12 cellular contexts compared by ENCODE assay signal in the genomic region with DNA sequence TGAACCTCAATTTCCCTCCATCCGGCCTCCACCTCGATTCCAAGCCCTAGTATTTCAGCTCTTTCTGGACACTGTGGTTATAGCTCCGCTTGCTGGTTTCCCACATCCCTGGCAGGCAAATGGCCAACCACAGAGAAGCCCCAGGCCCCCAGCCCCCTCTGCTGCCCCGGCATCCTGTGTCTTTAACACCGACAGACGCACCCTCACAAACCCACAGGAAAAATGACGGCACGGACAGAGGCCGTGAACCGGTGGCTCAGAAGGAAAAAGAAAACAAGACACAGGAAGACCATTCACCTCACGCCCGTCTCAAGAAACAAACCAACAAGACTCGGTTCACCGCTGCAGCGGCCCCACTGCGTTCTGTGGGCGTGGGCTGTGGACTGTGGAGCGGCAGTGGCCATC. TPM values are rescaled to one million over a fixed set of nuclear protein-coding genes. Genes with fewer than 3 reads are reported as not detected.
DNase-seq lines count a peak whose midpoint lies in the region; ATAC-seq and TF ChIP-seq lines count a peak whose summit lies in the region.
"Had no signal": no experiment of that assay in that cellular context is flagged by ENCODE, and none has a peak within 500 bp of the region (broad histone marks: within the 10 kb centered on the region; RNA-seq: fewer than 3 reads in every experiment).

No MANE protein-coding gene starts in this region.

- DNase-seq in CD4-positive, alpha-beta T cell, result peak in 2 of 10 experiments; percentile 20 to 32
- DNase-seq in M059J (ENCODE audit: low read depth), result peak; percentile 57
- DNase-seq in astrocyte of the hippocampus (ENCODE audit: low read depth, low spot score), result peak; percentile 43
- DNase-seq in naive thymus-derived CD8-positive, alpha-beta T cell, result peak in 1 of 10 donors; percentile 54
- no peak for DNase-seq in GM10266 (ENCODE audit: extremely low spot score)
- DNase-seq in cortex of kidney (lab: John Stamatoyannopoulos, UW), result no peak
- DNase-seq in coronary artery (ENCODE audit: low spot score), result no peak
- DNase-seq in ascending aorta (ENCODE audit: low spot score in 2 of 2), result no peak
- DNase-seq: activated CD8-positive, alpha-beta memory T cell treated with anti-CD3 and anti-CD28 coated beads, Interleukin-2, amount 50 U/mL, for 48 hours; DMS 273 treated with DMSO at 0.1 percent for 48 hours had no signal

- peaks cover 10% of the 10 kb centered on the region for H3K27me3 Mint-ChIP-seq in CD4-positive, alpha-beta T cell
- H3K27me3 Mint-ChIP-seq in naive thymus-derived CD8-positive, alpha-beta T cell, result no peaks in the 10 kb centered on the region

- H3K27ac Mint-ChIP-seq in CD4-positive, alpha-beta T cell, result peak overlapping the region; percentile 87
- H3K27ac Mint-ChIP-seq in naive thymus-derived CD8-positive, alpha-beta T cell, result peak overlapping the region; percentile 81 to 98 (median 90)

- H3K4me3 Mint-ChIP-seq in CD4-positive, alpha-beta T cell, result peak overlapping the region; percentile 70
- H3K4me3 Mint-ChIP-seq in naive thymus-derived CD8-positive, alpha-beta T cell, result peak overlapping the region; percentile 59 to 88 (median 80)

- intact Hi-C loops in CD4-positive, alpha-beta T cell (cut with DNase I, micrococcal nuclease), result no loop called here
- intact Hi-C loops in ascending aorta (cut with DNase I), result loop anchor here (5.0 kb wide), 1 partner anchor 111 kb away; the partner anchor contains the start of gene TRAF2

- H3K4me1 Mint-ChIP-seq in CD4-positive, alpha-beta T cell (ENCODE audit: low read depth), result peaks cover 39% of the 10 kb centered on the region
- H3K4me1 Mint-ChIP-seq in naive thymus-derived CD8-positive, alpha-beta T cell, result peaks cover 17 to 51% (median 48%) of the 10 kb centered on the region in 4 donors

- POLR2A ChIA-PET in CD4-positive, alpha-beta T cell (lab: Charles Lee), result no interaction called here
- POLR2A ChIA-PET in naive thymus-derived CD8-positive, alpha-beta T cell (lab: Charles Lee), result interaction anchor here (0.6 to 9.3 kb wide), 5 partner anchors 21 to 355 kb away, joined by 3 to 113 read pairs (median 3); partner anchors contain the start of genes C8G and FBXW5

- H3K36me3 ChIP-seq in ascending aorta, result no peaks in the 10 kb centered on the region

- H3K4me3 ChIP-seq in coronary artery (no peak overlapping the region), ascending aorta (no peak overlapping the region)
- H3K4me3 ChIP-seq: hepatocyte, SK-N-MC had no signal

- CTCF ChIA-PET in CD4-positive, alpha-beta T cell (lab: Charles Lee), result no interaction called here

- peak; percentile 16 for ATAC-seq in CD4-positive, alpha-beta T cell (ENCODE audit: poor library complexity)
- no peak for ATAC-seq in naive thymus-derived CD8-positive, alpha-beta T cell

- no peaks in the 10 kb centered on the region for H3K9me3 Mint-ChIP-seq in CD4-positive, alpha-beta T cell
- H3K9me3 Mint-ChIP-seq in naive thymus-derived CD8-positive, alpha-beta T cell, result no peaks in the 10 kb centered on the region

- no peak for TF ChIP-seq CTCF in CD4-positive, alpha-beta T cell (IDR thresholded peaks at IDR 0.05)
- TF ChIP-seq CTCF in GM10266 (IDR thresholded peaks at IDR 0.05; ENCODE audit: control insufficient read depth, insufficient read depth, low read depth, missing control alignments) (no peak), coronary artery (IDR thresholded peaks at IDR 0.05) (no peak), ascending aorta (IDR thresholded peaks at IDR 0.05) (no peak)

- H3K27ac ChIP-seq in CD4-positive, alpha-beta T cell (ENCODE audit: low read depth, low read length), result no peak overlapping the region
- H3K27ac ChIP-seq in coronary artery, result no peak overlapping the region
- peak overlapping the region in 1 of 2 donors; percentile 5 for H3K27ac ChIP-seq in ascending aorta
- H3K27ac ChIP-seq: hepatocyte, SK-N-MC had no signal

- no peaks in the 10 kb centered on the region for H3K9me3 ChIP-seq in CD4-positive, alpha-beta T cell (ENCODE audit: control insufficient read depth, low read length)
- no peaks in the 10 kb centered on the region for H3K9me3 ChIP-seq in ascending aorta

- no peaks in the 10 kb centered on the region for H3K27me3 ChIP-seq in CD4-positive, alpha-beta T cell (ENCODE audit: control insufficient read depth, insufficient read depth, low read length)
- no peaks in the 10 kb centered on the region for H3K27me3 ChIP-seq in ascending aorta
- H3K27me3 ChIP-seq: hepatocyte had no signal

- H3K4me1 ChIP-seq in ascending aorta, result peaks cover 17 to 26% of the 10 kb centered on the region in 2 donors

- H3K36me3 Mint-ChIP-seq in CD4-positive, alpha-beta T cell (ENCODE audit: low read depth), result peaks cover 8% of the 10 kb centered on the region
- peaks cover 0 to 5% (median 2%) of the 10 kb centered on the region in 3 donors for H3K36me3 Mint-ChIP-seq in naive thymus-derived CD8-positive, alpha-beta T cell

RNA-seq across cellular contexts. Expression of gene CLIC3, which starts 1.5 kb away (rescaled TPM):
- 1 to 10 TPM; 2.1 to 2.8 TPM for total RNA-seq in CD4-positive, alpha-beta T cell
- 11.0 and 18.9 TPM in 2 replicates for total RNA-seq in M059J (2014; rRNA removed; shearing (Covaris generic))
- 10 to 100 TPM; 11.1 to 13.5 TPM for total RNA-seq in naive thymus-derived CD8-positive, alpha-beta T cell
- 10 to 100 TPM in 2 of 3 donors, 1 to 10 TPM in 1; 7.0 to 30.2 (median 16.9) TPM for polyA plus RNA-seq in naive thymus-derived CD8-positive, alpha-beta T cell
- total RNA-seq in ascending aorta, result 2.8 TPM

RNA-seq across cellular contexts. Expression of gene PAXX, which starts 5.6 kb away (rescaled TPM):
- 10 to 100 TPM; 67.0 to 67.8 TPM for total RNA-seq in CD4-positive, alpha-beta T cell
- 53.1 and 59.0 TPM in 2 replicates for total RNA-seq in M059J (2014; rRNA removed; shearing (Covaris generic))
- 100 to 1,000 TPM; 129 to 137 TPM for total RNA-seq in naive thymus-derived CD8-positive, alpha-beta T cell
- polyA plus RNA-seq in naive thymus-derived CD8-positive, alpha-beta T cell, result 100 to 1,000 TPM; 104 to 119 (median 112) TPM
- 87.0 TPM for total RNA-seq in ascending aorta

RNA-seq across cellular contexts. Expression of gene LCNL1, which starts 15.0 kb away (rescaled TPM):
- 1 to 10 TPM in 1 of 2 experiments, under 1 TPM in 1; 0.93 to 1.0 TPM for total RNA-seq in CD4-positive, alpha-beta T cell
- not detected in 2 replicates for total RNA-seq in M059J (2014; rRNA removed; shearing (Covaris generic))
- total RNA-seq in naive thymus-derived CD8-positive, alpha-beta T cell, result under 1 TPM; 0.44 to 0.74 TPM
- not detected for polyA plus RNA-seq in naive thymus-derived CD8-positive, alpha-beta T cell
- total RNA-seq in ascending aorta, result not detected

RNA-seq across cellular contexts. Expression of gene PTGDS, which starts 20.5 kb away (rescaled TPM):
- 10 to 100 TPM; 40.6 to 41.0 TPM for total RNA-seq in CD4-positive, alpha-beta T cell
- total RNA-seq in M059J (2014; rRNA removed; shearing (Covaris generic)), result not detected in 2 replicates
- under 1 TPM in 1 of 2 experiments, not detected in 1; 0.58 TPM for total RNA-seq in naive thymus-derived CD8-positive, alpha-beta T cell
- polyA plus RNA-seq in naive thymus-derived CD8-positive, alpha-beta T cell, result 1 to 10 TPM in 1 of 3 donors, under 1 TPM in 1, not detected in 1; 0.31 to 3.2 TPM
- total RNA-seq in ascending aorta, result 68.3 TPM

RNA-seq across cellular contexts. Expression of gene ABCA2, which starts 30.2 kb away (rescaled TPM):
- total RNA-seq in CD4-positive, alpha-beta T cell, result 10 to 100 TPM; 80.1 to 86.8 TPM
- 9.2 and 10.2 TPM in 2 replicates for total RNA-seq in M059J (2014; rRNA removed; shearing (Covaris generic))
- 10 to 100 TPM; 37.0 to 41.5 TPM for total RNA-seq in naive thymus-derived CD8-positive, alpha-beta T cell
- 1 to 10 TPM; 3.9 to 9.4 (median 4.7) TPM for polyA plus RNA-seq in naive thymus-derived CD8-positive, alpha-beta T cell
- 102 TPM for total RNA-seq in ascending aorta

Comparison
In these comparisons a context has a peak if more than half of its experiments do, and no peak if none do; other contexts are left out.
1. DNase-seq: peak in M059J (single experiment) and astrocyte of the hippocampus (single experiment); none in GM10266 (single experiment), cortex of kidney (single experiment), coronary artery (single experiment) and ascending aorta (0 of 2).